In the genomic region with DNA sequence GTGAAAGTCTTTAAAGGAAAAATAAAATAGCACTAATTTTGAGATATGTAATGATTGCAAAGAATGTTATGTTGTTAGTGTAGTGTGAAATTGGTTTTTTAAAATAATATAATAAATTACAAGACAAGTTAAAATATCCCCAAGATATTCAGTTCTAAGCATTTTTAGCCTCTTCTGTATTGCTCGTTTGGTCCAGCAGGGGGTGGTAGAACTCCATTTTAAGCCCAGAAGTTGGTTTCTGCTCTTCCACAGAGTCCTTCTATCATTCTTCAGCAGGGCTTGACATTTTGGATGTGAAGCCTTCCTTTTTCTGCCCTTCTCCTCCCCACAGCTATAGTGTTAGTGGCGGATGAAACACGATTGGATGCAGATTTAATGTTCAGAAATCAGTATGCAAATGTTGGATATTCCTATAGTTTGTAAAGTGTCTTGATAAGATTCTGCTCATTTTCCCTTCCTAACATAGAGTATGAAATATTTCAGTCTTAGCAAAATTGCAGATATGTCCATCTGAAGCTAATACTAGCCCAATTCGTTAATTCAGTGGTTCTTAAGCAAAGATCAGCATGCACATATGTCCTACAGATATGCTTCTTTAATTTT, we compare ENCODE assay signal across 9 cellular contexts. TPM values are rescaled to one million over a fixed set of nuclear protein-coding genes. Genes with fewer than 3 reads are reported as not detected.
DNase-seq lines count a peak whose midpoint lies in the region; ATAC-seq, FAIRE-seq and TF ChIP-seq lines count a peak whose summit lies in the region.
"Had no signal": no experiment of that assay in that cellular context is flagged by ENCODE, and none has a peak within 500 bp of the region (broad histone marks: within the 10 kb centered on the region; RNA-seq: fewer than 3 reads in every experiment).

No MANE protein-coding gene starts in this region.

- H3K4me3 ChIP-seq in Panc1 (ENCODE audit: low read depth in 2 of 2, low read length in 2 of 2) (no peak overlapping the region), brain microvascular endothelial cell (ENCODE audit: low read depth, low read length) (peak overlapping the region; percentile 16)

- ATAC-seq in Panc1: no peak
- no peak for ATAC-seq in GM18519 (IDR thresholded peaks at IDR 0.05; ENCODE audit: low FRiP score, unreplicated experiment)

- TF ChIP-seq CTCF in Panc1 (IDR thresholded peaks at IDR 0.05): peak; percentile 77
- TF ChIP-seq CTCF in brain microvascular endothelial cell (IDR thresholded peaks at IDR 0.05; ENCODE audit: low read depth, low read length, missing control alignments): peak; percentile 83

- peak; percentile 85 for FAIRE-seq in islet of Langerhans (lab: Jason Lieb, UNC)

- no peaks in the 10 kb centered on the region for H3K4me1 ChIP-seq in Panc1 (ENCODE audit: control insufficient read depth, insufficient read depth, low read length)

- no peaks in the 10 kb centered on the region for H3K9me3 ChIP-seq in Panc1 (ENCODE audit: control insufficient read depth, insufficient read depth, low read depth, low read length)

- H3K27ac ChIP-seq in Panc1 (ENCODE audit: low read length): no peak overlapping the region
- H3K27ac ChIP-seq in brain microvascular endothelial cell: no peak overlapping the region
- H3K27ac ChIP-seq: BLaER1 treated with 17β-estradiol and CSF1 and Interleukin-3, amounts not matched to agents 10 nM and 100 nM had no signal

- POLR2A ChIA-PET in Panc1 (lab: Charles Lee): no interaction called here

- in situ Hi-C loops in Panc1 (cut with HindIII; ENCODE audit: low pct_unique_long_range_greater_than_20kb, low sequenced_read_pairs): no loop called here
- in situ Hi-C loops in brain microvascular endothelial cell (cut with HindIII; ENCODE audit: low pct_ligation_motif_present, low sequenced_read_pairs): no loop called here

- no TSS peak for BruUV-seq in Panc1 (replicated peaks; lab: Mats Ljungman, UMichigan)

- H3K36me3 ChIP-seq in Panc1 (ENCODE audit: control insufficient read depth, insufficient read depth, low read length): no peaks in the 10 kb centered on the region
- H3K36me3 ChIP-seq in brain microvascular endothelial cell (replicated peaks): no peaks in the 10 kb centered on the region
- H3K36me3 ChIP-seq: BLaER1 treated with 17β-estradiol and CSF1 and Interleukin-3, amounts not matched to agents 10 nM and 100 nM had no signal

- CTCF ChIA-PET in Panc1 (lab: Charles Lee): no interaction called here

- intact Hi-C loops in Panc1 (cut with micrococcal nuclease; ENCODE audit: unreplicated experiment): loop anchor here (10.0 kb wide), 1 partner anchor 375 kb away; no protein-coding TSS in a partner anchor

- H3K27me3 ChIP-seq in Panc1 (ENCODE audit: control insufficient read depth, insufficient read depth, low read length) (no peaks in the 10 kb centered on the region; the same call in 1 of the 2 replicates), brain microvascular endothelial cell (replicated peaks) (peaks cover 4% of the 10 kb centered on the region)

- peak; percentile 44 to 82 (median 47) for DNase-seq in NCI-H1417 (lab: John Stamatoyannopoulos, UW)
- no peak for DNase-seq in NCI-H1417 treated with DMSO at 0.1 percent for 48 hours (lab: John Stamatoyannopoulos, UW)
- DNase-seq in HK-2 (ENCODE audit: unreplicated experiment): peak; percentile 7
- DNase-seq in Panc1 (ENCODE audit: low read depth, low spot score): no peak
- peak; percentile 27 for DNase-seq in brain microvascular endothelial cell
- peak; percentile 31 for DNase-seq in stimulated activated CD8-positive, alpha-beta memory T cell treated with anti-CD3 and anti-CD28 coated beads, Interleukin-4, amount 100 ng/mL, for 48 hours

RNA-seq across cellular contexts. Expression of a gene that starts 1.5 kb away (rescaled TPM):
- total RNA-seq in Panc1 (2021; ENCODE audit: unreplicated experiment): 2.2 TPM
- 0.61 TPM for polyA plus RNA-seq in Panc1 (2012; ENCODE audit: insufficient read length)

Comparison
In these comparisons a context has a peak if more than half of its experiments do, and no peak if none do; other contexts are left out.
1. DNase-seq: peak in NCI-H1417 (3 of 3), HK-2 (single experiment), brain microvascular endothelial cell (single experiment) and stimulated activated CD8-positive, alpha-beta memory T cell treated with anti-CD3 and anti-CD28 coated beads, Interleukin-4, amount 100 ng/mL, for 48 hours (single experiment); none in NCI-H1417 treated with DMSO at 0.1 percent for 48 hours (single experiment) and Panc1 (single experiment).